14 cellular contexts compared by ENCODE assay signal in genomic region chr1:172484252-172484651, GRCh38.
"Had no signal": no experiment of that assay in that cellular context is flagged by ENCODE, and none has a peak within 500 bp of the region (broad histone marks: within the 10 kb centered on the region; RNA-seq: fewer than 3 reads in every experiment).

No MANE protein-coding gene starts in this region.

- DNase-seq: activated CD4-positive, alpha-beta memory T cell treated with anti-CD3 and anti-CD28 coated beads for 36 hours; activated effector memory CD4-positive, alpha-beta T cell treated with anti-CD3 and anti-CD28 coated beads, Interleukin-2, amount 50 U/mL, for 16 hours; activated T-cell treated with anti-CD3 and anti-CD28 coated beads, Interleukin-2, amount 50 U/mL, for 4 hours; anterior cingulate cortex; dorsolateral prefrontal cortex; glutamatergic neuron; natural killer cell; occipital lobe; stimulated activated CD4-positive, alpha-beta T cell treated with anti-CD3 and anti-CD28 coated beads, Interleukin-4, amount 100 ng/mL, for 1 hour; stimulated activated naive CD8-positive, alpha-beta T cell treated with anti-CD3 and anti-CD28 coated beads, Interleukin-15, amount 100 ng/mL, for 72 hours; testis had no signal

- H3K9me3 Mint-ChIP-seq: activated CD4-positive, alpha-beta memory T cell treated with anti-CD3 and anti-CD28 coated beads for 36 hours; activated T-cell treated with anti-CD3 and anti-CD28 coated beads, Interleukin-2, amount 50 U/mL, for 4 hours; natural killer cell; stimulated activated naive CD8-positive, alpha-beta T cell treated with anti-CD3 and anti-CD28 coated beads, Interleukin-15, amount 100 ng/mL, for 72 hours had no signal

- H3K4me1 Mint-ChIP-seq: natural killer cell had no signal

- H3K27ac ChIP-seq: dorsolateral prefrontal cortex, esophagus muscularis mucosa, testis, VCaP had no signal

- H3K4me3 ChIP-seq: dorsolateral prefrontal cortex, esophagus muscularis mucosa, testis had no signal

- H3K36me3 Mint-ChIP-seq: activated CD4-positive, alpha-beta memory T cell treated with anti-CD3 and anti-CD28 coated beads for 36 hours; activated naive CD8-positive, alpha-beta T cell; natural killer cell had no signal

- H3K27ac Mint-ChIP-seq: activated CD4-positive, alpha-beta memory T cell treated with anti-CD3 and anti-CD28 coated beads for 36 hours; activated naive CD8-positive, alpha-beta T cell; natural killer cell; stimulated activated naive CD8-positive, alpha-beta T cell treated with anti-CD3 and anti-CD28 coated beads, Interleukin-15, amount 100 ng/mL, for 72 hours had no signal

- ATAC-seq: activated T-cell treated with anti-CD3 and anti-CD28 coated beads, Interleukin-2, amount 50 U/mL, for 4 hours; natural killer cell; stimulated activated naive CD8-positive, alpha-beta T cell treated with anti-CD3 and anti-CD28 coated beads, Interleukin-15, amount 100 ng/mL, for 72 hours had no signal

- H3K9me3 ChIP-seq: esophagus muscularis mucosa, testis had no signal

- H3K27me3 ChIP-seq: esophagus muscularis mucosa, testis had no signal

- H3K4me3 Mint-ChIP-seq: activated CD4-positive, alpha-beta memory T cell treated with anti-CD3 and anti-CD28 coated beads for 36 hours; activated naive CD8-positive, alpha-beta T cell; activated T-cell treated with anti-CD3 and anti-CD28 coated beads, Interleukin-2, amount 50 U/mL, for 4 hours; natural killer cell; stimulated activated naive CD8-positive, alpha-beta T cell treated with anti-CD3 and anti-CD28 coated beads, Interleukin-15, amount 100 ng/mL, for 72 hours had no signal

- H3K36me3 ChIP-seq: esophagus muscularis mucosa had no signal
